In the genomic region with DNA sequence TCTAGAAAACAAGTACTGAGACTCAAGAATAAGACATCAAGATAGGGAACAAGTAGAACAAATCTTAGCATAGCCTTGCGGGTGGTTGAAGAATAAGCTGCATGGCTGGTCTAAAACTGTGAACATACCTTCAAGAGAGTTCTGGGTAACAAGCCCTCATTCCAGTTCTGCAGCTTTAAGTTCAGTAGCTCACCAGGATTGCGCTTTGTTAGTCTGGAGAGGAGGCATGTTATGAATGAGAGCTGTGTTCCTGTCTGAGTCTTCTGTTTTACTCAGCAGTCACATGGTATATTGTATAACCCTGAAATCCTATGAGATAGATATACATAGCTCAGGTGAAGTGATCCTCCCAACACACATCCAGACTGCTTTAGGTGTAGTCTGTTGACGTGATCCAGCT, we compare ENCODE assay signal across 28 cellular contexts.
"Had no signal": no experiment of that assay in that cellular context is flagged by ENCODE, and none has a peak within 500 bp of the region (broad histone marks: within the 10 kb centered on the region; RNA-seq: fewer than 3 reads in every experiment).

No MANE protein-coding gene starts in this region.

- H3K36me3 ChIP-seq: heart left ventricle, left ventricle myocardium inferior, right atrium auricular region, transverse colon, WERI-Rb-1 had no signal

- H3K4me1 Mint-ChIP-seq: activated CD4-positive, alpha-beta T cell treated with anti-CD3 and anti-CD28 coated beads, Interleukin-2, amount 10 ng/mL, durations not matched to agents 24 days and 14 days; activated naive CD4-positive, alpha-beta T cell treated with anti-CD3 and anti-CD28 coated beads, Interleukin-2, amount 50 U/mL, for 24 hours; activated naive CD8-positive, alpha-beta T cell treated with anti-CD3 and anti-CD28 coated beads, Interleukin-2, amount 50 U/mL, for 24 hours; activated T-helper 17 cell treated with anti-CD3 and anti-CD28 coated beads, Interleukin-2, amount 50 U/mL, for 72 hours; immature natural killer cell had no signal

- H3K27ac Mint-ChIP-seq: activated CD4-positive, alpha-beta memory T cell treated with anti-CD3 and anti-CD28 coated beads for 36 hours; activated CD4-positive, alpha-beta T cell treated with anti-CD3 and anti-CD28 coated beads, Interleukin-2, amount 10 ng/mL, durations not matched to agents 24 days and 14 days; activated naive CD4-positive, alpha-beta T cell treated with anti-CD3 and anti-CD28 coated beads, Interleukin-2, amount 50 U/mL, for 24 hours; activated naive CD8-positive, alpha-beta T cell treated with anti-CD3 and anti-CD28 coated beads, Interleukin-2, amount 50 U/mL, for 24 hours; activated T-helper 17 cell treated with anti-CD3 and anti-CD28 coated beads, Interleukin-2, amount 50 U/mL, for 72 hours; immature natural killer cell; natural killer cell treated with Interleukin-12 subunit alpha and Interleukin-12 subunit beta and Interleukin-15 and Interleukin-18, amount 100 ng/mL, for 72 hours; T-helper 1 cell treated with Interleukin-12 subunit alpha and Interleukin-12 subunit beta and Interleukin-4 antibody, amounts not matched to agents 30 μg/mL and 1 μg/mL, for 36 hours had no signal

- H3K9me3 ChIP-seq: heart left ventricle, mucosa of descending colon, right atrium auricular region, testis, transverse colon had no signal

- H3K4me3 Mint-ChIP-seq: activated CD4-positive, alpha-beta memory T cell treated with anti-CD3 and anti-CD28 coated beads for 36 hours; activated CD4-positive, alpha-beta T cell treated with anti-CD3 and anti-CD28 coated beads, Interleukin-2, amount 10 ng/mL, durations not matched to agents 24 days and 14 days; activated naive CD4-positive, alpha-beta T cell treated with anti-CD3 and anti-CD28 coated beads, Interleukin-2, amount 50 U/mL, for 24 hours; activated naive CD8-positive, alpha-beta T cell treated with anti-CD3 and anti-CD28 coated beads, Interleukin-2, amount 50 U/mL, for 24 hours; activated T-cell treated with anti-CD3 and anti-CD28 coated beads, Interleukin-2, amount 50 U/mL, for 4 hours; activated T-helper 17 cell treated with anti-CD3 and anti-CD28 coated beads, Interleukin-2, amount 50 U/mL, for 72 hours; immature natural killer cell; natural killer cell treated with Interleukin-12 subunit alpha and Interleukin-12 subunit beta and Interleukin-15 and Interleukin-18, amount 100 ng/mL, for 72 hours; T-helper 1 cell treated with Interleukin-12 subunit alpha and Interleukin-12 subunit beta and Interleukin-4 antibody, amounts not matched to agents 30 μg/mL and 1 μg/mL, for 36 hours had no signal

- ATAC-seq: activated CD4-positive, CD25-positive, alpha-beta regulatory T cell treated with anti-CD3 and anti-CD28 coated beads, Interleukin-2, amount 50 U/mL, for 24 hours; activated naive CD8-positive, alpha-beta T cell treated with anti-CD3 and anti-CD28 coated beads, Interleukin-2, amount 50 U/mL, for 24 hours; activated T-cell treated with anti-CD3 and anti-CD28 coated beads, Interleukin-2, amount 50 U/mL, for 4 hours; activated T-helper 17 cell treated with anti-CD3 and anti-CD28 coated beads, Interleukin-2, amount 50 U/mL, for 72 hours; heart left ventricle; mucosa of descending colon; natural killer cell treated with Interleukin-12 subunit alpha and Interleukin-12 subunit beta and Interleukin-15 and Interleukin-18, amount 100 ng/mL, for 72 hours had no signal

- DNase-seq: activated CD4-positive, alpha-beta memory T cell treated with anti-CD3 and anti-CD28 coated beads for 36 hours; activated CD4-positive, alpha-beta T cell treated with anti-CD3 and anti-CD28 coated beads, Interleukin-2, amount 10 ng/mL, durations not matched to agents 24 days and 14 days; activated gamma-delta T cell treated with Interleukin-2 at 50 U/mL for 16 hours; activated naive CD8-positive, alpha-beta T cell treated with anti-CD3 and anti-CD28 coated beads, Interleukin-2, amount 50 U/mL, for 24 hours; activated T-cell treated with anti-CD3 and anti-CD28 coated beads, Interleukin-2, amount 50 U/mL, for 4 hours; amygdala; dermis blood vessel endothelial cell; effector CD4-positive, alpha-beta T cell; erythroblast; heart left ventricle; hypothalamus; immature natural killer cell; left ventricle myocardium inferior; mucosa of descending colon; stimulated activated CD4-positive, alpha-beta T cell treated with anti-CD3 and anti-CD28 coated beads, Interleukin-15, amount 100 ng/mL, for 24 hours; stimulated activated naive CD4-positive, alpha-beta T cell treated with Interleukin-2 at 50 U/mL for 16 hours; SW 1271; T-helper 9 cell; testis; transverse colon; WERI-Rb-1 had no signal

- H3K36me3 Mint-ChIP-seq: activated CD4-positive, alpha-beta memory T cell treated with anti-CD3 and anti-CD28 coated beads for 36 hours; activated naive CD4-positive, alpha-beta T cell treated with anti-CD3 and anti-CD28 coated beads, Interleukin-2, amount 50 U/mL, for 24 hours; immature natural killer cell; natural killer cell treated with Interleukin-12 subunit alpha and Interleukin-12 subunit beta and Interleukin-15 and Interleukin-18, amount 100 ng/mL, for 72 hours had no signal

- H3K27me3 Mint-ChIP-seq: activated CD4-positive, alpha-beta memory T cell treated with anti-CD3 and anti-CD28 coated beads for 36 hours; activated CD4-positive, alpha-beta T cell treated with anti-CD3 and anti-CD28 coated beads, Interleukin-2, amount 10 ng/mL, durations not matched to agents 24 days and 14 days; activated naive CD4-positive, alpha-beta T cell treated with anti-CD3 and anti-CD28 coated beads, Interleukin-2, amount 50 U/mL, for 24 hours; activated T-helper 17 cell treated with anti-CD3 and anti-CD28 coated beads, Interleukin-2, amount 50 U/mL, for 72 hours; natural killer cell treated with Interleukin-12 subunit alpha and Interleukin-12 subunit beta and Interleukin-15 and Interleukin-18, amount 100 ng/mL, for 72 hours had no signal

- H3K4me3 ChIP-seq: heart left ventricle, left ventricle myocardium inferior, lung, mucosa of descending colon, right atrium auricular region, testis, transverse colon had no signal

- H3K9me3 Mint-ChIP-seq: activated CD4-positive, alpha-beta T cell treated with anti-CD3 and anti-CD28 coated beads, Interleukin-2, amount 10 ng/mL, durations not matched to agents 24 days and 14 days; T-helper 1 cell treated with Interleukin-12 subunit alpha and Interleukin-12 subunit beta and Interleukin-4 antibody, amounts not matched to agents 30 μg/mL and 1 μg/mL, for 36 hours had no signal

- H3K4me1 ChIP-seq: heart left ventricle, left ventricle myocardium inferior, right atrium auricular region, testis, transverse colon had no signal

- H3K27ac ChIP-seq: heart left ventricle, left ventricle myocardium inferior, right atrium auricular region, testis, transverse colon, WERI-Rb-1 had no signal

- H3K27me3 ChIP-seq: heart left ventricle, right atrium auricular region, testis, transverse colon had no signal
